In the genomic region with DNA sequence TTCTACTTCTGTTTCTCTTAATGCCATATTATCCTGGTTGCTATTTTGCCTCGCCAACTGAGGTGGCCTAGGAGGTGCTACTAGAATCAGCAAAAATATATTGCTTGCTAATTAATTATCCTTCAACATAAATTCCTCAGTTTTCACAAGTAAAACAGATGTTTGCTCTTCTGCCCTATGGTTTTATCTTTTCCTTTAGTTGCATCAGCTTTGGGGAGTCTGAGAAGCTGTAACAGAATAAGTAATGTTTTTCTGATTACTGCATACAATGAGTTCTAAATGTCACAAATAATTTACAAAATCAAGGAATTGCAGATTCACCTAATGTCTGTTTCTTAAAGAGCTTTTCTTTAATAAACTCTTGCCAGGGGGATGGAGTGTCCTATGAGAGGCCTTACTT, we compare ENCODE assay signal across 1 cellular context.
TF ChIP-seq lines count a peak whose summit lies in the region.

No MANE protein-coding gene starts in this region.

TF ChIP-seq in K562, 482 proteins besides CTCF, POLR2A, EP300 and RAD21 (continued from another document and continues in another):
- TF ChIP-seq ZNF143 (CRISPR knock-in tag; IDR thresholded peaks at IDR 0.05) = no peak
- no peak for TF ChIP-seq GATAD2A (IDR thresholded peaks at IDR 0.05)
- no peak for TF ChIP-seq KHSRP (IDR thresholded peaks at IDR 0.05)
- no peak for TF ChIP-seq ZNF316 (IDR thresholded peaks at IDR 0.05)
- TF ChIP-seq ZNF324 (CRISPR knock-in tag; IDR thresholded peaks at IDR 0.05) = no peak
- no peak for TF ChIP-seq HDAC3 (IDR thresholded peaks at IDR 0.05; ENCODE audit: borderline replicate concordance, partially characterized antibody)
- TF ChIP-seq, protein P1, sequence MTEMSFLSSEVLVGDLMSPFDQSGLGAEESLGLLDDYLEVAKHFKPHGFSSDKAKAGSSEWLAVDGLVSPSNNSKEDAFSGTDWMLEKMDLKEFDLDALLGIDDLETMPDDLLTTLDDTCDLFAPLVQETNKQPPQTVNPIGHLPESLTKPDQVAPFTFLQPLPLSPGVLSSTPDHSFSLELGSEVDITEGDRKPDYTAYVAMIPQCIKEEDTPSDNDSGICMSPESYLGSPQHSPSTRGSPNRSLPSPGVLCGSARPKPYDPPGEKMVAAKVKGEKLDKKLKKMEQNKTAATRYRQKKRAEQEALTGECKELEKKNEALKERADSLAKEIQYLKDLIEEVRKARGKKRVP (CRISPR knock-in tag; IDR thresholded peaks at IDR 0.05) = peak; percentile 55; the same call in 1 of the 2 replicates
- no peak for TF ChIP-seq CHD4 (IDR thresholded peaks at IDR 0.05; ENCODE audit: insufficient read depth, insufficient replicate concordance, low read depth, low read length, poor library complexity, severe bottlenecking)
- TF ChIP-seq, protein P2, sequence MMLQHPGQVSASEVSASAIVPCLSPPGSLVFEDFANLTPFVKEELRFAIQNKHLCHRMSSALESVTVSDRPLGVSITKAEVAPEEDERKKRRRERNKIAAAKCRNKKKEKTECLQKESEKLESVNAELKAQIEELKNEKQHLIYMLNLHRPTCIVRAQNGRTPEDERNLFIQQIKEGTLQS (IDR thresholded peaks at IDR 0.05) = peak; percentile 69
- TF ChIP-seq, protein P2 (CRISPR knock-in tag; conservative IDR thresholded peaks at IDR 0.05) = no peak
- TF ChIP-seq, protein P3, sequence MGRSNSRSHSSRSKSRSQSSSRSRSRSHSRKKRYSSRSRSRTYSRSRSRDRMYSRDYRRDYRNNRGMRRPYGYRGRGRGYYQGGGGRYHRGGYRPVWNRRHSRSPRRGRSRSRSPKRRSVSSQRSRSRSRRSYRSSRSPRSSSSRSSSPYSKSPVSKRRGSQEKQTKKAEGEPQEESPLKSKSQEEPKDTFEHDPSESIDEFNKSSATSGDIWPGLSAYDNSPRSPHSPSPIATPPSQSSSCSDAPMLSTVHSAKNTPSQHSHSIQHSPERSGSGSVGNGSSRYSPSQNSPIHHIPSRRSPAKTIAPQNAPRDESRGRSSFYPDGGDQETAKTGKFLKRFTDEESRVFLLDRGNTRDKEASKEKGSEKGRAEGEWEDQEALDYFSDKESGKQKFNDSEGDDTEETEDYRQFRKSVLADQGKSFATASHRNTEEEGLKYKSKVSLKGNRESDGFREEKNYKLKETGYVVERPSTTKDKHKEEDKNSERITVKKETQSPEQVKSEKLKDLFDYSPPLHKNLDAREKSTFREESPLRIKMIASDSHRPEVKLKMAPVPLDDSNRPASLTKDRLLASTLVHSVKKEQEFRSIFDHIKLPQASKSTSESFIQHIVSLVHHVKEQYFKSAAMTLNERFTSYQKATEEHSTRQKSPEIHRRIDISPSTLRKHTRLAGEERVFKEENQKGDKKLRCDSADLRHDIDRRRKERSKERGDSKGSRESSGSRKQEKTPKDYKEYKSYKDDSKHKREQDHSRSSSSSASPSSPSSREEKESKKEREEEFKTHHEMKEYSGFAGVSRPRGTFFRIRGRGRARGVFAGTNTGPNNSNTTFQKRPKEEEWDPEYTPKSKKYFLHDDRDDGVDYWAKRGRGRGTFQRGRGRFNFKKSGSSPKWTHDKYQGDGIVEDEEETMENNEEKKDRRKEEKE (IDR thresholded peaks at IDR 0.05; ENCODE audit: borderline replicate concordance in 1 of 2, control insufficient read depth in 1 of 2, low read depth in 2 of 2, low read length in 1 of 2) = no peak
- TF ChIP-seq ZBTB17 (CRISPR knock-in tag; IDR thresholded peaks at IDR 0.05) = no peak
- peak in 1 of 2 experiments; percentile 45; a peak in 2 of 4 replicates for TF ChIP-seq TRIM24 (IDR thresholded peaks at IDR 0.05)
- TF ChIP-seq EHMT2 (IDR thresholded peaks at IDR 0.05) = no peak
- TF ChIP-seq RFX1 (IDR thresholded peaks at IDR 0.05) = no peak
- TF ChIP-seq ATF7 (IDR thresholded peaks at IDR 0.05) = peak; percentile 15; the same call in 1 of the 2 replicates
- no peak for TF ChIP-seq NRF1 (conservative IDR thresholded peaks at IDR 0.05 in 1 of 2, IDR thresholded peaks at IDR 0.05 in 1 of 2)
- TF ChIP-seq, protein P4, sequence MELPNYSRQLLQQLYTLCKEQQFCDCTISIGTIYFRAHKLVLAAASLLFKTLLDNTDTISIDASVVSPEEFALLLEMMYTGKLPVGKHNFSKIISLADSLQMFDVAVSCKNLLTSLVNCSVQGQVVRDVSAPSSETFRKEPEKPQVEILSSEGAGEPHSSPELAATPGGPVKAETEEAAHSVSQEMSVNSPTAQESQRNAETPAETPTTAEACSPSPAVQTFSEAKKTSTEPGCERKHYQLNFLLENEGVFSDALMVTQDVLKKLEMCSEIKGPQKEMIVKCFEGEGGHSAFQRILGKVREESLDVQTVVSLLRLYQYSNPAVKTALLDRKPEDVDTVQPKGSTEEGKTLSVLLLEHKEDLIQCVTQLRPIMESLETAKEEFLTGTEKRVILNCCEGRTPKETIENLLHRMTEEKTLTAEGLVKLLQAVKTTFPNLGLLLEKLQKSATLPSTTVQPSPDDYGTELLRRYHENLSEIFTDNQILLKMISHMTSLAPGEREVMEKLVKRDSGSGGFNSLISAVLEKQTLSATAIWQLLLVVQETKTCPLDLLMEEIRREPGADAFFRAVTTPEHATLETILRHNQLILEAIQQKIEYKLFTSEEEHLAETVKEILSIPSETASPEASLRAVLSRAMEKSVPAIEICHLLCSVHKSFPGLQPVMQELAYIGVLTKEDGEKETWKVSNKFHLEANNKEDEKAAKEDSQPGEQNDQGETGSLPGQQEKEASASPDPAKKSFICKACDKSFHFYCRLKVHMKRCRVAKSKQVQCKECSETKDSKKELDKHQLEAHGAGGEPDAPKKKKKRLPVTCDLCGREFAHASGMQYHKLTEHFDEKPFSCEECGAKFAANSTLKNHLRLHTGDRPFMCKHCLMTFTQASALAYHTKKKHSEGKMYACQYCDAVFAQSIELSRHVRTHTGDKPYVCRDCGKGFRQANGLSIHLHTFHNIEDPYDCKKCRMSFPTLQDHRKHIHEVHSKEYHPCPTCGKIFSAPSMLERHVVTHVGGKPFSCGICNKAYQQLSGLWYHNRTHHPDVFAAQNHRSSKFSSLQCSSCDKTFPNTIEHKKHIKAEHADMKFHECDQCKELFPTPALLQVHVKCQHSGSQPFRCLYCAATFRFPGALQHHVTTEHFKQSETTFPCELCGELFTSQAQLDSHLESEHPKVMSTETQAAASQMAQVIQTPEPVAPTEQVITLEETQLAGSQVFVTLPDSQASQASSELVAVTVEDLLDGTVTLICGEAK (IDR thresholded peaks at IDR 0.05) = no peak
- TF ChIP-seq, protein P4 (CRISPR knock-in tag; IDR thresholded peaks at IDR 0.05) = no peak
- TF ChIP-seq, protein P5, sequence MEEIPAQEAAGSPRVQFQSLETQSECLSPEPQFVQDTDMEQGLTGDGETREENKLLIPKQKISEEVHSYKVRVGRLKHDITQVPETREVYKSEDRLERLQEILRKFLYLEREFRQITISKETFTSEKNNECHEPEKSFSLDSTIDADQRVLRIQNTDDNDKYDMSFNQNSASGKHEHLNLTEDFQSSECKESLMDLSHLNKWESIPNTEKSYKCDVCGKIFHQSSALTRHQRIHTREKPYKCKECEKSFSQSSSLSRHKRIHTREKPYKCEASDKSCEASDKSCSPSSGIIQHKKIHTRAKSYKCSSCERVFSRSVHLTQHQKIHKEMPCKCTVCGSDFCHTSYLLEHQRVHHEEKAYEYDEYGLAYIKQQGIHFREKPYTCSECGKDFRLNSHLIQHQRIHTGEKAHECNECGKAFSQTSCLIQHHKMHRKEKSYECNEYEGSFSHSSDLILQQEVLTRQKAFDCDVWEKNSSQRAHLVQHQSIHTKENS (CRISPR knock-in tag; IDR thresholded peaks at IDR 0.05) = no peak
- TF ChIP-seq PHF8 (IDR thresholded peaks at IDR 0.05; ENCODE audit: borderline replicate concordance, low read length) = no peak
- TF ChIP-seq PHB (CRISPR knock-in tag; IDR thresholded peaks at IDR 0.05) = no peak
- no peak for TF ChIP-seq SMARCB1 (IDR thresholded peaks at IDR 0.05; ENCODE audit: insufficient read length, low read depth)
- TF ChIP-seq, protein P6, sequence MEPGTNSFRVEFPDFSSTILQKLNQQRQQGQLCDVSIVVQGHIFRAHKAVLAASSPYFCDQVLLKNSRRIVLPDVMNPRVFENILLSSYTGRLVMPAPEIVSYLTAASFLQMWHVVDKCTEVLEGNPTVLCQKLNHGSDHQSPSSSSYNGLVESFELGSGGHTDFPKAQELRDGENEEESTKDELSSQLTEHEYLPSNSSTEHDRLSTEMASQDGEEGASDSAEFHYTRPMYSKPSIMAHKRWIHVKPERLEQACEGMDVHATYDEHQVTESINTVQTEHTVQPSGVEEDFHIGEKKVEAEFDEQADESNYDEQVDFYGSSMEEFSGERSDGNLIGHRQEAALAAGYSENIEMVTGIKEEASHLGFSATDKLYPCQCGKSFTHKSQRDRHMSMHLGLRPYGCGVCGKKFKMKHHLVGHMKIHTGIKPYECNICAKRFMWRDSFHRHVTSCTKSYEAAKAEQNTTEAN (CRISPR knock-in tag; IDR thresholded peaks at IDR 0.05) = no peak
- TF ChIP-seq, protein P7, sequence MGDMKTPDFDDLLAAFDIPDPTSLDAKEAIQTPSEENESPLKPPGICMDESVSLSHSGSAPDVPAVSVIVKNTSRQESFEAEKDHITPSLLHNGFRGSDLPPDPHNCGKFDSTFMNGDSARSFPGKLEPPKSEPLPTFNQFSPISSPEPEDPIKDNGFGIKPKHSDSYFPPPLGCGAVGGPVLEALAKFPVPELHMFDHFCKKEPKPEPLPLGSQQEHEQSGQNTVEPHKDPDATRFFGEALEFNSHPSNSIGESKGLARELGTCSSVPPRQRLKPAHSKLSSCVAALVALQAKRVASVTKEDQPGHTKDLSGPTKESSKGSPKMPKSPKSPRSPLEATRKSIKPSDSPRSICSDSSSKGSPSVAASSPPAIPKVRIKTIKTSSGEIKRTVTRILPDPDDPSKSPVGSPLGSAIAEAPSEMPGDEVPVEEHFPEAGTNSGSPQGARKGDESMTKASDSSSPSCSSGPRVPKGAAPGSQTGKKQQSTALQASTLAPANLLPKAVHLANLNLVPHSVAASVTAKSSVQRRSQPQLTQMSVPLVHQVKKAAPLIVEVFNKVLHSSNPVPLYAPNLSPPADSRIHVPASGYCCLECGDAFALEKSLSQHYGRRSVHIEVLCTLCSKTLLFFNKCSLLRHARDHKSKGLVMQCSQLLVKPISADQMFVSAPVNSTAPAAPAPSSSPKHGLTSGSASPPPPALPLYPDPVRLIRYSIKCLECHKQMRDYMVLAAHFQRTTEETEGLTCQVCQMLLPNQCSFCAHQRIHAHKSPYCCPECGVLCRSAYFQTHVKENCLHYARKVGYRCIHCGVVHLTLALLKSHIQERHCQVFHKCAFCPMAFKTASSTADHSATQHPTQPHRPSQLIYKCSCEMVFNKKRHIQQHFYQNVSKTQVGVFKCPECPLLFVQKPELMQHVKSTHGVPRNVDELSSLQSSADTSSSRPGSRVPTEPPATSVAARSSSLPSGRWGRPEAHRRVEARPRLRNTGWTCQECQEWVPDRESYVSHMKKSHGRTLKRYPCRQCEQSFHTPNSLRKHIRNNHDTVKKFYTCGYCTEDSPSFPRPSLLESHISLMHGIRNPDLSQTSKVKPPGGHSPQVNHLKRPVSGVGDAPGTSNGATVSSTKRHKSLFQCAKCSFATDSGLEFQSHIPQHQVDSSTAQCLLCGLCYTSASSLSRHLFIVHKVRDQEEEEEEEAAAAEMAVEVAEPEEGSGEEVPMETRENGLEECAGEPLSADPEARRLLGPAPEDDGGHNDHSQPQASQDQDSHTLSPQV (IDR thresholded peaks at IDR 0.05) = 0 out of 2 replicates have a peak, but pooled peaks have one; percentile 16
- TF ChIP-seq RBM15 (IDR thresholded peaks at IDR 0.05; ENCODE audit: insufficient read depth, low read length) = no peak
- TF ChIP-seq POLR2G (IDR thresholded peaks at IDR 0.05; ENCODE audit: low read depth, low read length) = no peak
- 0 out of 2 replicates have a peak, but pooled peaks have one; percentile 24 for TF ChIP-seq ZNF766 (CRISPR knock-in tag; conservative IDR thresholded peaks at IDR 0.05)
- no peak for TF ChIP-seq ZNF282 (CRISPR knock-in tag; IDR thresholded peaks at IDR 0.05)
- no peak for TF ChIP-seq FOXK2 (conservative IDR thresholded peaks at IDR 0.05 in 1 of 2, IDR thresholded peaks at IDR 0.05 in 1 of 2; ENCODE audit: low read depth in 2 of 2)
- TF ChIP-seq ARHGAP35 (IDR thresholded peaks at IDR 0.05; ENCODE audit: partially characterized antibody) = no peak
- TF ChIP-seq SRSF9 (IDR thresholded peaks at IDR 0.05; ENCODE audit: borderline replicate concordance, low read depth, low read length) = no peak
